36 cellular contexts compared by ENCODE assay signal in genomic region chrX:52874661-52875060, GRCh38. TPM values are rescaled to one million over a fixed set of nuclear protein-coding genes. Genes with fewer than 3 reads are reported as not detected.
"Had no signal": no experiment of that assay in that cellular context is flagged by ENCODE, and none has a peak within 500 bp of the region (broad histone marks: within the 10 kb centered on the region; RNA-seq: fewer than 3 reads in every experiment).

No MANE protein-coding gene starts in this region.

- H3K9me3 ChIP-seq: ascending aorta, breast epithelium, esophagus squamous epithelium, gastroesophageal sphincter, heart right ventricle had no signal

- H3K4me1 ChIP-seq: ascending aorta, breast epithelium, esophagus squamous epithelium, gastroesophageal sphincter, heart right ventricle had no signal

- H3K27ac Mint-ChIP-seq: activated B cell treated with CpG ODN at 0.5 μM for 24 hours; activated CD4-positive, alpha-beta memory T cell treated with anti-CD3 and anti-CD28 coated beads, Interleukin-2, amount 10 ng/mL, durations not matched to agents 7 days and 5 days; activated CD4-positive, alpha-beta T cell treated with anti-CD3 and anti-CD28 coated beads, Interleukin-2, amount 10 ng/mL, durations not matched to agents 7 days and 5 days; activated naive CD4-positive, alpha-beta T cell treated with anti-CD3 and anti-CD28 coated beads, Interleukin-2, amount 10 ng/mL, durations not matched to agents 7 days and 5 days; activated naive CD4-positive, alpha-beta T cell treated with anti-CD3 and anti-CD28 coated beads, Interleukin-2, amount 50 U/mL, for 72 hours; activated naive CD8-positive, alpha-beta T cell treated with anti-CD3 and anti-CD28 coated beads, Interleukin-2, amount 10 ng/mL, durations not matched to agents 7 days and 5 days; activated T-helper 1 cell treated with anti-CD3 and anti-CD28 coated beads, Interleukin-12 subunit alpha, Interleukin-12 subunit beta, Interleukin-2, Interleukin-4 antibody, amounts not matched to agents 30 ng/mL and 10 ng/mL and 1 ng/mL, durations not matched to agents 14 hours and 24 hours and 36 hours; brain; dendritic cell treated with granulocyte-macrophage colony-stimulating factor and Interleukin-4, amounts not matched to agents 40 ng/mL and 50 ng/mL, for 4 days; effector memory CD8-positive, alpha-beta T cell; T-helper 17 cell; T-helper 2 cell treated with Interferon-gamma antibody and Interleukin-4, amounts not matched to agents 5 μg/mL and 100 μg/mL, for 36 hours had no signal

- ATAC-seq: activated CD4-positive, CD25-positive, alpha-beta regulatory T cell treated with anti-CD3 and anti-CD28 coated beads, Interleukin-2, amount 50 U/mL, for 24 hours; activated naive CD4-positive, alpha-beta T cell treated with anti-CD3 and anti-CD28 coated beads, Interleukin-2, amount 50 U/mL, for 72 hours; effector memory CD8-positive, alpha-beta T cell; gastroesophageal sphincter; heart right ventricle; T-helper 17 cell had no signal

- H3K27ac ChIP-seq: ascending aorta, breast epithelium, cardiac muscle cell, coronary artery, dorsolateral prefrontal cortex, esophagus squamous epithelium, gastroesophageal sphincter, heart right ventricle, WERI-Rb-1 had no signal

- H3K4me3 Mint-ChIP-seq: activated B cell treated with CpG ODN at 0.5 μM for 24 hours; activated CD4-positive, alpha-beta memory T cell treated with anti-CD3 and anti-CD28 coated beads, Interleukin-2, amount 10 ng/mL, durations not matched to agents 7 days and 5 days; activated CD4-positive, alpha-beta T cell treated with anti-CD3 and anti-CD28 coated beads, Interleukin-2, amount 10 ng/mL, durations not matched to agents 7 days and 5 days; activated naive CD4-positive, alpha-beta T cell treated with anti-CD3 and anti-CD28 coated beads, Interleukin-2, amount 10 ng/mL, durations not matched to agents 7 days and 5 days; activated naive CD8-positive, alpha-beta T cell treated with anti-CD3 and anti-CD28 coated beads, Interleukin-2, amount 10 ng/mL, durations not matched to agents 7 days and 5 days; activated T-helper 1 cell treated with anti-CD3 and anti-CD28 coated beads, Interleukin-12 subunit alpha, Interleukin-12 subunit beta, Interleukin-2, Interleukin-4 antibody, amounts not matched to agents 30 ng/mL and 10 ng/mL and 1 ng/mL, durations not matched to agents 14 hours and 24 hours and 36 hours; brain; dendritic cell treated with granulocyte-macrophage colony-stimulating factor and Interleukin-4, amounts not matched to agents 40 ng/mL and 50 ng/mL, for 4 days; effector memory CD8-positive, alpha-beta T cell; T-helper 17 cell; T-helper 2 cell treated with Interferon-gamma antibody and Interleukin-4, amounts not matched to agents 5 μg/mL and 100 μg/mL, for 36 hours had no signal

- H3K27me3 ChIP-seq: ascending aorta, cardiac muscle cell, esophagus squamous epithelium, gastroesophageal sphincter had no signal

- H3K4me3 ChIP-seq: ascending aorta, breast epithelium, cardiac muscle cell, coronary artery, dorsolateral prefrontal cortex, esophagus squamous epithelium, gastroesophageal sphincter, heart right ventricle had no signal

- H3K36me3 ChIP-seq: ascending aorta, breast epithelium, cardiac muscle cell, esophagus squamous epithelium, gastroesophageal sphincter, heart right ventricle, WERI-Rb-1 had no signal

- H3K27me3 Mint-ChIP-seq: activated naive CD4-positive, alpha-beta T cell treated with anti-CD3 and anti-CD28 coated beads, Interleukin-2, amount 10 ng/mL, durations not matched to agents 7 days and 5 days had no signal

- H3K9me3 Mint-ChIP-seq: activated B cell treated with CpG ODN at 0.5 μM for 24 hours; activated CD4-positive, alpha-beta memory T cell treated with anti-CD3 and anti-CD28 coated beads, Interleukin-2, amount 10 ng/mL, durations not matched to agents 7 days and 5 days; activated CD4-positive, alpha-beta T cell treated with anti-CD3 and anti-CD28 coated beads, Interleukin-2, amount 10 ng/mL, durations not matched to agents 7 days and 5 days; activated naive CD4-positive, alpha-beta T cell treated with anti-CD3 and anti-CD28 coated beads, Interleukin-2, amount 10 ng/mL, durations not matched to agents 7 days and 5 days; activated naive CD4-positive, alpha-beta T cell treated with anti-CD3 and anti-CD28 coated beads, Interleukin-2, amount 50 U/mL, for 72 hours; activated naive CD8-positive, alpha-beta T cell treated with anti-CD3 and anti-CD28 coated beads, Interleukin-2, amount 10 ng/mL, durations not matched to agents 7 days and 5 days; activated T-helper 1 cell treated with anti-CD3 and anti-CD28 coated beads, Interleukin-12 subunit alpha, Interleukin-12 subunit beta, Interleukin-2, Interleukin-4 antibody, amounts not matched to agents 30 ng/mL and 10 ng/mL and 1 ng/mL, durations not matched to agents 14 hours and 24 hours and 36 hours; dendritic cell treated with granulocyte-macrophage colony-stimulating factor and Interleukin-4, amounts not matched to agents 40 ng/mL and 50 ng/mL, for 4 days; effector memory CD8-positive, alpha-beta T cell; T-helper 2 cell treated with Interferon-gamma antibody and Interleukin-4, amounts not matched to agents 5 μg/mL and 100 μg/mL, for 36 hours had no signal

- H3K4me1 Mint-ChIP-seq: activated B cell treated with CpG ODN at 0.5 μM for 24 hours; activated CD4-positive, alpha-beta memory T cell treated with anti-CD3 and anti-CD28 coated beads, Interleukin-2, amount 10 ng/mL, durations not matched to agents 7 days and 5 days; activated CD4-positive, alpha-beta T cell treated with anti-CD3 and anti-CD28 coated beads, Interleukin-2, amount 10 ng/mL, durations not matched to agents 7 days and 5 days; activated naive CD4-positive, alpha-beta T cell treated with anti-CD3 and anti-CD28 coated beads, Interleukin-2, amount 10 ng/mL, durations not matched to agents 7 days and 5 days; activated naive CD8-positive, alpha-beta T cell treated with anti-CD3 and anti-CD28 coated beads, Interleukin-2, amount 10 ng/mL, durations not matched to agents 7 days and 5 days; brain; T-helper 17 cell had no signal

- DNase-seq: activated B cell treated with CpG ODN at 0.5 μM for 24 hours; activated CD4-positive, alpha-beta memory T cell treated with anti-CD3 and anti-CD28 coated beads, Interleukin-2, amount 10 ng/mL, durations not matched to agents 7 days and 5 days; activated CD4-positive, alpha-beta T cell treated with anti-CD3 and anti-CD28 coated beads, Interleukin-2, amount 10 ng/mL, durations not matched to agents 7 days and 5 days; activated CD4-positive, alpha-beta T cell treated with anti-CD3 and anti-CD28 coated beads, Interleukin-2, amount 50 U/mL, for 4 hours; activated gamma-delta T cell; activated naive CD4-positive, alpha-beta T cell; activated naive CD4-positive, alpha-beta T cell treated with anti-CD3 and anti-CD28 coated beads, Interleukin-2, amount 10 ng/mL, durations not matched to agents 7 days and 5 days; activated naive CD8-positive, alpha-beta T cell treated with anti-CD3 and anti-CD28 coated beads, Interleukin-2, amount 10 ng/mL, durations not matched to agents 7 days and 5 days; activated T-cell treated with anti-CD3 and anti-CD28 coated beads, Interleukin-2, amount 50 U/mL, for 1 hour; activated T-cell treated with anti-CD3 and anti-CD28 coated beads, Interleukin-2, amount 50 U/mL, for 48 hours; central memory CD4-positive, alpha-beta T cell; cerebellar nuclear complex; dorsolateral prefrontal cortex; effector memory CD8-positive, alpha-beta T cell; erythroblast; esophagus squamous epithelium; foreskin melanocyte; heart right ventricle; T-helper 1 cell; T-helper 17 cell; T1000; WERI-Rb-1 had no signal

- H3K36me3 Mint-ChIP-seq: activated naive CD4-positive, alpha-beta T cell treated with anti-CD3 and anti-CD28 coated beads, Interleukin-2, amount 10 ng/mL, durations not matched to agents 7 days and 5 days; activated naive CD4-positive, alpha-beta T cell treated with anti-CD3 and anti-CD28 coated beads, Interleukin-2, amount 50 U/mL, for 72 hours; activated naive CD8-positive, alpha-beta T cell treated with anti-CD3 and anti-CD28 coated beads, Interleukin-2, amount 10 ng/mL, durations not matched to agents 7 days and 5 days; brain had no signal

RNA-seq across cellular contexts. Expression of gene XAGE3, which starts 6.8 kb away (rescaled TPM):
- total RNA-seq: activated B cell treated with CpG ODN at 0.5 μM for 24 hours; activated CD4-positive, alpha-beta memory T cell treated with anti-CD3 and anti-CD28 coated beads, Interleukin-2, amount 10 ng/mL, durations not matched to agents 7 days and 5 days; activated CD4-positive, alpha-beta T cell treated with anti-CD3 and anti-CD28 coated beads, Interleukin-2, amount 10 ng/mL, durations not matched to agents 7 days and 5 days; activated naive CD4-positive, alpha-beta T cell treated with anti-CD3 and anti-CD28 coated beads, Interleukin-2, amount 50 U/mL, for 72 hours; activated naive CD8-positive, alpha-beta T cell treated with anti-CD3 and anti-CD28 coated beads, Interleukin-2, amount 10 ng/mL, durations not matched to agents 7 days and 5 days; activated T-helper 1 cell treated with anti-CD3 and anti-CD28 coated beads, Interleukin-12 subunit alpha, Interleukin-12 subunit beta, Interleukin-2, Interleukin-4 antibody, amounts not matched to agents 30 ng/mL and 10 ng/mL and 1 ng/mL, durations not matched to agents 14 hours and 24 hours and 36 hours; ascending aorta; breast epithelium; cardiac muscle cell; dorsolateral prefrontal cortex; esophagus squamous epithelium; fibroblast of lung; fibroblast of villous mesenchyme; gastroesophageal sphincter; glomerular endothelial cell; heart right ventricle; T-helper 17 cell had no signal
- polyA plus RNA-seq: cardiac muscle cell, fibroblast of lung, heart right ventricle had no signal
